13 cellular contexts compared by ENCODE assay signal in the genomic region with DNA sequence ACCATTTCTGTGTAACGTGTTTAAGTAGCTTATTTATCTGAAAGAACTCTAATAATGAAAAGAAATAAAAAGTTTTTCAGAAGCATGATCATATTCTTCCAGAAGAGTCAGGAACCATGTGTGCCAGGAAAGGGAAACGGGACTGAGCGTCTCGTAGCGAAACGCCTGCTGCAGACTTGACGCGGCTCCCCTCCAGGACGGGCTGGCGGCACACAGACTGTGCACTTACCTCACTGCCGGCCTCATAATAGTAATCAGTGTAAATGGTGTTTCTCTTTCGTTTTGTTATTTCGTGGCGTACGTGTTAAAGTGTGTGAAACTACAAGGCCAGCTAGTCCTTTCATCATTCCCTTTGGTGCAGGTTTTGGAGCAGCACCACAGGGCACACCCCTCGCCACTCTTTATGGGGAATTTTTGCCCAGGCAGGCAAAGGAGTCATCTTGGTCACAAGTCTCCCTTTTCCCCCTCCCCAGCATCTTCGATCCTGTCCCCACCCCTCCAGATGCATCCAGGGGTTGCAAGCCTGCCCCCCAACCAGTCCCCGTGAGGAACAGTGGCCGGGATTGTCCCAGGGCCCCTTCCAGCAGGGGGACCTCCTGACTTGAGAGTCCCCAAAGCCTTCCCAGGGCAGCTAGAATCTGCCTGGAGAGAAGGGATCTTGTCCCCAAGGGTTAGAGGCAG.
DNase-seq lines count a peak whose midpoint lies in the region; ATAC-seq and TF ChIP-seq lines count a peak whose summit lies in the region.
"Had no signal": no experiment of that assay in that cellular context is flagged by ENCODE, and none has a peak within 500 bp of the region (broad histone marks: within the 10 kb centered on the region; RNA-seq: fewer than 3 reads in every experiment).

No MANE protein-coding gene starts in this region.

- intact Hi-C loops in cardiac septum (cut with DNase I) (no loop called here), Right ventricle myocardium inferior (cut with DNase I) (loop anchor here (5.0 kb wide), 1 partner anchor 37 kb away; no protein-coding TSS in a partner anchor), sigmoid colon (cut with DNase I) (loop anchor here (5.0 kb wide), 1 partner anchor 37 kb away; no protein-coding TSS in a partner anchor)

- H3K4me3 ChIP-seq in sigmoid colon (no peak overlapping the region), brain microvascular endothelial cell (ENCODE audit: low read depth, low read length) (no peak overlapping the region)

- H3K27me3 ChIP-seq in sigmoid colon (no peaks in the 10 kb centered on the region), brain microvascular endothelial cell (replicated peaks) (no peaks in the 10 kb centered on the region)

- no peaks in the 10 kb centered on the region for H3K9me3 ChIP-seq in sigmoid colon

- TF ChIP-seq CTCF in sigmoid colon (IDR thresholded peaks at IDR 0.05) (no peak), brain microvascular endothelial cell (IDR thresholded peaks at IDR 0.05; ENCODE audit: low read depth, low read length, missing control alignments) (no peak)

- peak overlapping the region; percentile 77 to 99 (median 86) for H3K27ac ChIP-seq in sigmoid colon
- H3K27ac ChIP-seq in brain microvascular endothelial cell = no peak overlapping the region

- peaks cover 0 to 100% (median 88%) of the 10 kb centered on the region in 4 donors for H3K4me1 ChIP-seq in sigmoid colon

- TF ChIP-seq EP300 in sigmoid colon (IDR thresholded peaks at IDR 0.05) = peak in 1 of 4 donors; percentile 45

- TF ChIP-seq POLR2A in sigmoid colon (IDR thresholded peaks at IDR 0.05) = no peak

- peaks cover 16 to 67% (median 45%) of the 10 kb centered on the region in 4 donors for H3K36me3 ChIP-seq in sigmoid colon
- H3K36me3 ChIP-seq in brain microvascular endothelial cell (replicated peaks) = peaks cover 43% of the 10 kb centered on the region

- DNase-seq in cardiac septum (ENCODE audit: low spot score) = peak; percentile 75
- DNase-seq in Right ventricle myocardium inferior (ENCODE audit: missing footprints) = no peak
- DNase-seq in islet precursor cell = peak; percentile 38
- DNase-seq in sigmoid colon = peak; percentile 85
- no peak for DNase-seq in brain microvascular endothelial cell
- no peak for DNase-seq in AG08396 (ENCODE audit: low spot score)
- no peak for DNase-seq in NCI-H1436 (lab: John Stamatoyannopoulos, UW)
- DNase-seq: activated CD4-positive, CD25-positive, alpha-beta regulatory T cell treated with anti-CD3 and anti-CD28 coated beads, Interleukin-2, amount 50 U/mL, for 72 hours; activated naive CD4-positive, alpha-beta T cell; SHP77; stimulated activated CD4-positive, alpha-beta T cell treated with anti-CD3 and anti-CD28 coated beads, Interleukin-1b, Interleukin-23, amount 100 ng/mL, for 48 hours; T-helper 17 cell had no signal

- in situ Hi-C loops in brain microvascular endothelial cell (cut with HindIII; ENCODE audit: low pct_ligation_motif_present, low sequenced_read_pairs) = no loop called here

- 90% methylated on average over 19 of the region's 19 CpGs for WGBS in sigmoid colon, 2 donors

- ATAC-seq in Right ventricle myocardium inferior = no peak
- ATAC-seq in GM18858 (IDR thresholded peaks at IDR 0.05; ENCODE audit: unreplicated experiment) = no peak
- ATAC-seq: T-helper 17 cell had no signal

Comparison
In these comparisons a context has a peak if more than half of its experiments do, and no peak if none do; other contexts are left out.
1. DNase-seq: peak in cardiac septum (single experiment), islet precursor cell (single experiment) and sigmoid colon (single experiment); none in Right ventricle myocardium inferior (single experiment), brain microvascular endothelial cell (single experiment), AG08396 (single experiment) and NCI-H1436 (single experiment).